ENCODE assay signal across 11 cellular contexts in the genomic region with DNA sequence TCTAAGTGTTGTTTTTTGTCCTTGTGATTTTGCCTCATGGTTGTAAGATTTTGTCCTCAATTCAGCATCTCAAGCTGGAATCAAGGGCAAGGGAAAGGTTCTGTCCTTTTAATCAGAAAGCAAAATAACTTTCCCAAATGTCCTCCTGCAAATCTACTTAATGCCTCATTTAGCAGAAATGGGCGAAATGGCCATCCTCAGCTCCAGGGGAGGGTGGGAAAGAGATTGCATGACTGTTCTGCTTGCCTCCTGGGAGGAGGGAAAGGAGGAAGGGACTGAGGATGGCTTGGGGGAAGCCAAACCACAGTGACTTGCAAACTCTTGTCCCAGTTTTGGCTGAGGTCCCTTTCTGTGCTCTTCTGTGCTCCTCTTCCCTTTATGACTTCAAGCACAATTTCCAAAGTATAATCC. TPM values are rescaled to one million over a fixed set of nuclear protein-coding genes. Genes with fewer than 3 reads are reported as not detected.
DNase-seq lines count a peak whose midpoint lies in the region; ATAC-seq and TF ChIP-seq lines count a peak whose summit lies in the region.
"Had no signal": no experiment of that assay in that cellular context is flagged by ENCODE, and none has a peak within 500 bp of the region (broad histone marks: within the 10 kb centered on the region; RNA-seq: fewer than 3 reads in every experiment).

No MANE protein-coding gene starts in this region.

- 0 out of 2 replicates have a peak overlapping the region, but pooled peaks have one; percentile 15 for H2AFZ ChIP-seq in GM23248
- H2AFZ ChIP-seq: hepatocyte had no signal

- H3K79me2 ChIP-seq in GM23248 (ENCODE audit: insufficient read depth), result no peaks in the 10 kb centered on the region
- H3K79me2 ChIP-seq: hepatocyte had no signal

- DNase-seq in GM23248 (peak; percentile 54), RPMI7951 (ENCODE audit: low read depth) (peak; percentile 79), fibroblast of peridontal ligament (ENCODE audit: extremely low read depth) (peak; percentile 59), gastrocnemius medialis (peak; percentile 21 to 42), GM20000 (ENCODE audit: low spot score) (no peak), SHP77 (lab: John Stamatoyannopoulos, UW) (no peak), OCI-M2 (lab: John Stamatoyannopoulos, UW; ENCODE audit: unreplicated experiment) (no peak)
- DNase-seq: effector CD4-positive, alpha-beta T cell; NCI-H2081 had no signal

- TF ChIP-seq CTCF in gastrocnemius medialis (IDR thresholded peaks at IDR 0.05 in 4 of 5, conservative IDR thresholded peaks at IDR 0.05 in 1 of 5) (no peak), GM20000 (IDR thresholded peaks at IDR 0.05; ENCODE audit: extremely low read depth, missing control alignments) (no peak)

- no peak overlapping the region for H3K27ac ChIP-seq in GM23248
- peak overlapping the region in 1 of 4 donors; percentile 30 for H3K27ac ChIP-seq in gastrocnemius medialis
- H3K27ac ChIP-seq: hepatocyte, suprapubic skin had no signal

- H3F3A ChIP-seq in GM23248 (ENCODE audit: insufficient read depth), result no peaks in the 10 kb centered on the region

- no peaks in the 10 kb centered on the region for H4K20me1 ChIP-seq in GM23248 (ENCODE audit: insufficient read depth)

- H3K4me3 ChIP-seq in GM23248, result no peak overlapping the region
- no peak overlapping the region for H3K4me3 ChIP-seq in gastrocnemius medialis
- H3K4me3 ChIP-seq: hepatocyte, suprapubic skin had no signal

- H3K4me1 ChIP-seq in GM23248 (ENCODE audit: insufficient read depth) (peaks cover 12% of the 10 kb centered on the region), gastrocnemius medialis (peaks cover 0 to 5% of the 10 kb centered on the region in 2 donors)

- intact Hi-C loops in gastrocnemius medialis (cut with DNase I; ENCODE audit: low total_unique reads), result no loop called here

- in situ Hi-C loops in GM23248 (cut with MboI) (no loop called here), gastrocnemius medialis (cut with MboI; ENCODE audit: low sequenced_read_pairs in 4 of 4) (no loop called here)

- ATAC-seq in gastrocnemius medialis, result peak; percentile 62 to 66

- no peak for TF ChIP-seq POLR2A in gastrocnemius medialis (IDR thresholded peaks at IDR 0.05)

- H3K27me3 ChIP-seq in GM23248 (replicated peaks; ENCODE audit: insufficient read depth), result no peaks in the 10 kb centered on the region
- no peaks in the 10 kb centered on the region for H3K27me3 ChIP-seq in gastrocnemius medialis
- H3K27me3 ChIP-seq: hepatocyte, suprapubic skin had no signal

- H3K9me3 ChIP-seq in GM23248 (ENCODE audit: low read depth) (no peaks in the 10 kb centered on the region), gastrocnemius medialis (peaks cover 0 to 11% (median 0%) of the 10 kb centered on the region in 3 donors)
- H3K9me3 ChIP-seq: suprapubic skin had no signal

- H3K9ac ChIP-seq in GM23248, result no peak overlapping the region

- no peaks in the 10 kb centered on the region for H3K9me2 ChIP-seq in GM23248 (ENCODE audit: insufficient read depth)

- WGBS in GM23248 (ENCODE audit: low coverage in 1 of 2, low lambda C conversion rate in 2 of 2, missing lambda C conversion rate in 2 of 2), 2 experiments, result 47 to 73% methylated on average over 1 of the region's 1 CpG

- no peaks in the 10 kb centered on the region for H3K36me3 ChIP-seq in GM23248 (ENCODE audit: low read depth)
- H3K36me3 ChIP-seq in gastrocnemius medialis, result no peaks in the 10 kb centered on the region
- H3K36me3 ChIP-seq: suprapubic skin had no signal

- peak overlapping the region; percentile 22 for H3K4me2 ChIP-seq in GM23248 (ENCODE audit: unreplicated experiment)
- H3K4me2 ChIP-seq: hepatocyte had no signal

RNA-seq across cellular contexts. Expression of gene TNFAIP3, which starts 43.4 kb away (rescaled TPM):
- 2.1 and 2.7 TPM in 2 replicates for total RNA-seq in GM23248 (2014; rRNA removed; shearing (Covaris generic))
- polyA plus RNA-seq in GM23248 (2016; fragmentation: Nextera tagmentation; extraction: Ambion mirVana), result 6.3 and 7.4 TPM in 2 replicates
- total RNA-seq in RPMI7951 (2014; rRNA removed; shearing (Covaris generic)), result 4.9 and 5.4 TPM in 2 replicates
- 1 to 10 TPM; 2.6 to 7.1 (median 4.7) TPM for total RNA-seq in gastrocnemius medialis

Comparison
In these comparisons a context has a peak if more than half of its experiments do, and no peak if none do; other contexts are left out.
1. DNase-seq: peak in GM23248 (single experiment), RPMI7951 (single experiment), fibroblast of peridontal ligament (single experiment) and gastrocnemius medialis (2 of 2); none in GM20000 (single experiment), SHP77 (0 of 2) and OCI-M2 (single experiment).